In the genomic region with DNA sequence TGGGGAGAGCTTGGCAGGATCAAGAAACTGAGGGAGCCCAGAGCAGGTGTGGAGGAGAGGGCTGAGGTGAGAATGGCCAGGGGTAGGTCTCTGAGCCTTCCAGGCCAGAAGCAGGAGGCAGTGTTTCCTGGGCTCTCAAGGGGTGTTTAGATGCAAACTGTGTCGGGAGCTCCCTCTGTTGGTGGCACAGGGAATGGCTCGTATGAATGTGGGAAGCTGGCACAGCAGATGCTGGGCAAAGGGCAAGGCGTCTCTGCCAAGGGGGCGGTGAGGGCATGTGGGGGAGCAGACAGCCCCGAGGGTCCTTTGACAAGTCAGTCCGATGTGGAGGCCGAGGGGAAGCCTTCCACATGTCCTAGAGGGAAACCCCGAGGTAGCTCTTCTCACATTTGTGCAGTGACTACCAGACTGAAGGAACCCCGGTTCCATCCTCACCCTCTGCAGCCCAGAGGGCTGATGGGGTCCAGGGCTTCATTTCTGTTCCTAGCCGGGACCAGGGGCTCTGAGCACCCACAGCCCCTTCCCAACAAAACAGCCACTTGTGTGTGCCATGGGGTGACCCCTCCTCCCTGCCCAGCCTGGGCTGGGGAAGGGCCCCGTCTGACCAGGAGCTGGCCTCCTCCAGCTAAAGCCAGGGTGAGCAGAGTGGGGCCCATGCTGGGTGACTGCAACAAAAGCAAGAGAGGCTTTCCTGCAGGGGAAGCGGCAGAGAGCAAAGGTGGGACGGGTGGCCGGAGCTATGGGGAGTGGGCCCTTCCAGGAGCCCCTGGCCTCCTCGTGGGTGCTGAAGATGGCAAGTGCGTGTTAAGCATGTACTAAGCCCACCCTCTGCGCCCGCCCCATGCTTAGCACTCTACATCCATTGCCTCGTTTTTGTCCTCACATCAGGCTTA, we compare ENCODE assay signal across 7 cellular contexts.
A peak's percentile ranks its signal among the peaks of the same experiment; 100 is the strongest.
DNase-seq lines count a peak whose midpoint lies in the region; FAIRE-seq and TF ChIP-seq lines count a peak whose summit lies in the region.

No MANE protein-coding gene starts in this region.

- no peaks in the 10 kb centered on the region for H3K27me3 ChIP-seq in KMS-11 (ENCODE audit: insufficient read depth, low read depth)
- H3K27me3 ChIP-seq in SJSA1 (replicated peaks) = no peaks in the 10 kb centered on the region
- no peaks in the 10 kb centered on the region for H3K27me3 ChIP-seq in tibial nerve

- TF ChIP-seq POLR2A in tibial nerve (IDR thresholded peaks at IDR 0.05) = no peak

- H3K9ac ChIP-seq in KMS-11 = no peak overlapping the region

- H3K36me3 Mint-ChIP-seq in osteocyte (ENCODE audit: unreplicated experiment) = peaks cover 6% of the 10 kb centered on the region

- no peak for FAIRE-seq in frontal cortex (lab: Jason Lieb, UNC)

- H3K4me3 Mint-ChIP-seq in osteocyte (ENCODE audit: unreplicated experiment) = no peak overlapping the region

- peaks cover 11% of the 10 kb centered on the region for H3K9me3 Mint-ChIP-seq in osteocyte (ENCODE audit: unreplicated experiment)

- H3K4me2 ChIP-seq in KMS-11 = no peak overlapping the region

- no peaks in the 10 kb centered on the region for H3K27me3 Mint-ChIP-seq in osteocyte (ENCODE audit: unreplicated experiment)

- peak in 1 of 2 donors; percentile 23 for TF ChIP-seq EP300 in tibial nerve (IDR thresholded peaks at IDR 0.05)

- WGBS in tibial nerve, 2 donors = 53% methylated on average over 18 to 19 of the region's 19 CpGs

- no peak overlapping the region for H2AFZ ChIP-seq in KMS-11 (ENCODE audit: low read depth)

- peak; percentile 98 for TF ChIP-seq CTCF in GM12872 (IDR thresholded peaks at IDR 0.05; ENCODE audit: insufficient read depth, low read depth, low read length)
- TF ChIP-seq CTCF in KMS-11 (conservative IDR thresholded peaks at IDR 0.05; ENCODE audit: low read depth, low read length) = peak; percentile 73
- peak; percentile 93 for TF ChIP-seq CTCF in osteocyte (IDR thresholded peaks at IDR 0.05)
- peak; percentile 87 to 92 (median 90) for TF ChIP-seq CTCF in tibial nerve (IDR thresholded peaks at IDR 0.05)

- H3K4me3 ChIP-seq in KMS-11 (IDR thresholded peaks at IDR 0.05; ENCODE audit: insufficient read depth, low read depth, low read length) (no peak overlapping the region), SJSA1 (no peak overlapping the region), tibial nerve (no peak overlapping the region)

- peaks cover 24% of the 10 kb centered on the region for H3K4me1 ChIP-seq in KMS-11 (ENCODE audit: low read depth, poor library complexity, severe bottlenecking)
- H3K4me1 ChIP-seq in SJSA1 (replicated peaks) = peaks cover 9% of the 10 kb centered on the region
- peaks cover 0 to 21% (median 5%) of the 10 kb centered on the region in 4 donors for H3K4me1 ChIP-seq in tibial nerve

- peak; percentile 75 to 86 for DNase-seq in SJSA1 (ENCODE audit: low read depth in 1 of 2, low spot score in 2 of 2)
- DNase-seq in activated effector memory CD4-positive, alpha-beta T cell treated with Interleukin-2 at 50 U/mL for 16 hours = peak; percentile 50
- peak; percentile 63 to 84 for DNase-seq in frontal cortex (ENCODE audit: low spot score in 2 of 2)
- DNase-seq in osteocyte (ENCODE audit: extremely low spot score, unreplicated experiment) = peak; percentile 91
- DNase-seq in tibial nerve (ENCODE audit: low spot score in 2 of 2) = peak; percentile 79 to 93

- no peaks in the 10 kb centered on the region for H4K20me1 ChIP-seq in KMS-11 (ENCODE audit: insufficient read depth)

- H3K27ac ChIP-seq in KMS-11 (no peak overlapping the region), SJSA1 (no peak overlapping the region), tibial nerve (no peak overlapping the region)

- H3K79me2 ChIP-seq in KMS-11 (ENCODE audit: insufficient read depth, low read depth) = no peaks in the 10 kb centered on the region

- H3K27ac Mint-ChIP-seq in osteocyte (ENCODE audit: unreplicated experiment) = peak overlapping the region; percentile 74

- peaks cover 32% of the 10 kb centered on the region for H3K4me1 Mint-ChIP-seq in osteocyte (ENCODE audit: unreplicated experiment)

- H3K36me3 ChIP-seq in KMS-11 (ENCODE audit: insufficient read depth) = no peaks in the 10 kb centered on the region
- no peaks in the 10 kb centered on the region for H3K36me3 ChIP-seq in SJSA1
- H3K36me3 ChIP-seq in tibial nerve = no peaks in the 10 kb centered on the region

- H3K9me3 ChIP-seq in SJSA1 (replicated peaks) (no peaks in the 10 kb centered on the region), tibial nerve (peaks cover 0 to 9% (median 0%) of the 10 kb centered on the region in 4 donors)
